Comparison of ENCODE assay signal across 33 cellular contexts in genomic region chr19:44579663-44580365, GRCh38. TPM values are rescaled to one million over a fixed set of nuclear protein-coding genes. Genes with fewer than 3 reads are reported as not detected.
DNase-seq lines count a peak whose midpoint lies in the region; ATAC-seq, FAIRE-seq and TF ChIP-seq lines count a peak whose summit lies in the region.
"Had no signal": no experiment of that assay in that cellular context is flagged by ENCODE, and none has a peak within 500 bp of the region (broad histone marks: within the 10 kb centered on the region; RNA-seq: fewer than 3 reads in every experiment).

No MANE protein-coding gene starts in this region.

- no peak overlapping the region for H2BK12ac ChIP-seq in neuronal stem cell (ENCODE audit: low read length)

- H2BK5ac ChIP-seq in neuronal stem cell (ENCODE audit: low read length), result no peak overlapping the region

- TF ChIP-seq POLR2A in K562 (conservative IDR thresholded peaks at IDR 0.05), result no peak

- H2BK120ac ChIP-seq in neuronal stem cell (ENCODE audit: low read depth, low read length), result no peak overlapping the region

- H3K14ac ChIP-seq in neuronal stem cell (ENCODE audit: low read length), result no peak overlapping the region

- FAIRE-seq in K562 (lab: Jason Lieb, UNC), result peak; percentile 46
- FAIRE-seq: A204.1, GM12878, GM12892, GM18507 had no signal

- no peaks in the 10 kb centered on the region for H3K27me3 ChIP-seq in K562 (ENCODE audit: control insufficient read depth in 2 of 2, insufficient read depth in 2 of 2, low read length in 2 of 2)
- H3K27me3 ChIP-seq in endodermal cell (ENCODE audit: control insufficient read depth, insufficient read depth, low read length, poor library complexity, severe bottlenecking), result no peaks in the 10 kb centered on the region
- no peaks in the 10 kb centered on the region for H3K27me3 ChIP-seq in mucosa of rectum (ENCODE audit: control insufficient read depth in 2 of 2, insufficient read depth in 2 of 2, low read length in 2 of 2)
- H3K27me3 ChIP-seq in neuronal stem cell (ENCODE audit: control insufficient read depth in 3 of 3, insufficient read depth in 3 of 3, low read depth in 1 of 3, low read length in 3 of 3), result no peaks in the 10 kb centered on the region
- no peaks in the 10 kb centered on the region for H3K27me3 ChIP-seq in SJCRH30
- H3K27me3 ChIP-seq: BE2C, BLaER1 had no signal

- peaks cover 7% of the 10 kb centered on the region for H3K9me3 Mint-ChIP-seq in endodermal cell

- H3K9me1 ChIP-seq in K562 (ENCODE audit: control insufficient read depth, insufficient read depth, low read length), result no peaks in the 10 kb centered on the region

- H3K27me3 Mint-ChIP-seq in endodermal cell (ENCODE audit: insufficient read depth), result peaks cover 4% of the 10 kb centered on the region
- H3K27me3 Mint-ChIP-seq: CD4-positive, CD25-positive, alpha-beta regulatory T cell had no signal

- no peaks in the 10 kb centered on the region for H3K36me3 Mint-ChIP-seq in endodermal cell (ENCODE audit: low read depth)
- H3K36me3 Mint-ChIP-seq: CD14-positive monocyte; CD4-positive, CD25-positive, alpha-beta regulatory T cell; CD8-positive, alpha-beta memory T cell had no signal

- no peak overlapping the region for H3K4me2 ChIP-seq in K562 (ENCODE audit: insufficient read depth, low read length)
- H3K4me2 ChIP-seq in neuronal stem cell (ENCODE audit: insufficient read depth, low read length, poor library complexity, severe bottlenecking), result no peak overlapping the region
- H3K4me2 ChIP-seq: BLaER1 had no signal

- H3K27ac ChIP-seq in K562 (ENCODE audit: extremely low read depth, low read depth, low read length) (no peak overlapping the region), endodermal cell (ENCODE audit: low read depth, low read length) (no peak overlapping the region), mucosa of rectum (ENCODE audit: low read depth in 2 of 2, low read length in 2 of 2) (peak overlapping the region; percentile 56), neuronal stem cell (replicated peaks; ENCODE audit: low read length) (no peak overlapping the region), SJCRH30 (no peak overlapping the region)
- H3K27ac ChIP-seq: BLaER1 had no signal

- no peak overlapping the region for H3K23ac ChIP-seq in neuronal stem cell (ENCODE audit: low read depth, low read length, poor library complexity)

- H3K18ac ChIP-seq in neuronal stem cell (ENCODE audit: low read length), result no peak overlapping the region

- H3K9ac ChIP-seq in K562 (ENCODE audit: insufficient read depth in 1 of 2, low read depth in 2 of 2, low read length in 2 of 2), result no peak overlapping the region
- H3K9ac ChIP-seq in endodermal cell (ENCODE audit: extremely low read depth, low read length, poor library complexity, severe bottlenecking), result no peak overlapping the region
- H3K9ac ChIP-seq in mucosa of rectum (ENCODE audit: low read depth in 1 of 2, low read length in 2 of 2), result no peak overlapping the region
- no peak overlapping the region for H3K9ac ChIP-seq in neuronal stem cell (ENCODE audit: low read depth, low read length, poor library complexity)
- H3K9ac ChIP-seq: BLaER1 had no signal

- WGBS in K562 (ENCODE audit: insufficient coverage, low coverage, missing lambda C conversion rate), result 51% methylated on average over 5 of the region's 5 CpGs
- whole genome bisulfite sequencing in endodermal cell (ENCODE audit: insufficient coverage in 1 of 2, insufficient read length in 1 of 2), 2 experiments, result 87 to 100% methylated on average over 5 of the region's 5 CpGs
- no CpG with 5 or more reads among the region's 5 CpGs for WGBS in neuronal stem cell (ENCODE audit: extremely low coverage in 2 of 2, insufficient read length in 2 of 2, insufficient replicate concordance in 1 of 2), 2 donors

- H3K36me3 ChIP-seq in K562 (ENCODE audit: control insufficient read depth, insufficient read depth, low read length), result no peaks in the 10 kb centered on the region
- H3K36me3 ChIP-seq in endodermal cell (ENCODE audit: control insufficient read depth, insufficient read depth, low read length), result no peaks in the 10 kb centered on the region
- H3K36me3 ChIP-seq in mucosa of rectum (ENCODE audit: control insufficient read depth in 2 of 2, insufficient read depth in 2 of 2, low read length in 2 of 2), result no peaks in the 10 kb centered on the region
- no peaks in the 10 kb centered on the region for H3K36me3 ChIP-seq in neuronal stem cell (replicated peaks in 1 of 2; ENCODE audit: control insufficient read depth in 2 of 2, insufficient read depth in 2 of 2, low read length in 2 of 2)
- no peaks in the 10 kb centered on the region for H3K36me3 ChIP-seq in SJCRH30
- H3K36me3 ChIP-seq: BE2C, BLaER1 had no signal

- TF ChIP-seq CTCF in K562 (IDR thresholded peaks at IDR 0.05 in 2 of 3, conservative IDR thresholded peaks at IDR 0.05 in 1 of 3; ENCODE audit: insufficient read depth in 2 of 3, low read depth in 1 of 3, low read length in 3 of 3) (no peak), endodermal cell (conservative IDR thresholded peaks at IDR 0.05) (no peak)

- in situ Hi-C loops in K562 (cut with MboI), result no loop called here

- no peaks in the 10 kb centered on the region for H4K20me1 ChIP-seq in K562 (replicated peaks; ENCODE audit: control insufficient read depth, insufficient read depth, low read length)
- H4K20me1 ChIP-seq: BLaER1 had no signal

- H3K27ac Mint-ChIP-seq in endodermal cell, result no peak overlapping the region
- H3K27ac Mint-ChIP-seq: CD4-positive, alpha-beta memory T cell; CD4-positive, CD25-positive, alpha-beta regulatory T cell; CD8-positive, alpha-beta memory T cell had no signal

- H3K4me1 ChIP-seq in K562 (replicated peaks in 1 of 2; ENCODE audit: control insufficient read depth in 2 of 2, insufficient read depth in 2 of 2, low read length in 2 of 2) (peaks cover 0 to 5% of the 10 kb centered on the region in 2 experiments; a peak in 2 of 5 replicates), endodermal cell (ENCODE audit: control insufficient read depth, insufficient read depth, low read length) (no peaks in the 10 kb centered on the region), mucosa of rectum (ENCODE audit: control insufficient read depth in 2 of 2, insufficient read depth in 2 of 2, low read length in 2 of 2) (peaks cover 2 to 15% of the 10 kb centered on the region in 2 donors), neuronal stem cell (ENCODE audit: control insufficient read depth in 2 of 2, insufficient read depth in 1 of 2, low read depth in 1 of 2, low read length in 2 of 2) (no peaks in the 10 kb centered on the region), SJCRH30 (no peaks in the 10 kb centered on the region)
- H3K4me1 ChIP-seq: BE2C, BLaER1 had no signal

- BruUV-seq in K562 (replicated peaks; lab: Mats Ljungman, UMichigan), result no TSS peak

- no peak overlapping the region for H2BK15ac ChIP-seq in neuronal stem cell (ENCODE audit: low read length)

- no peak for ATAC-seq in K562
- ATAC-seq: GM12878 had no signal

- POLR2A ChIA-PET in K562 (lab: Yijun Ruan, JAX), result interaction anchor here (0.7 to 0.8 kb wide), 3 partner anchors 9 to 69 kb away, joined by 3 to 5 read pairs (median 4); no protein-coding TSS in a partner anchor

- no peaks in the 10 kb centered on the region for H3K79me2 ChIP-seq in K562 (ENCODE audit: control insufficient read depth, insufficient read depth, low read length)

- peaks cover 5% of the 10 kb centered on the region for H3K4me1 Mint-ChIP-seq in endodermal cell
- H3K4me1 Mint-ChIP-seq: CD14-positive monocyte; CD4-positive, alpha-beta memory T cell; CD4-positive, CD25-positive, alpha-beta regulatory T cell; CD8-positive, alpha-beta memory T cell had no signal

- no peak overlapping the region for H3K4me3 Mint-ChIP-seq in endodermal cell
- H3K4me3 Mint-ChIP-seq: CD14-positive monocyte; CD4-positive, alpha-beta memory T cell; CD4-positive, CD25-positive, alpha-beta regulatory T cell; CD8-positive, alpha-beta memory T cell had no signal

- H3K4ac ChIP-seq in neuronal stem cell (ENCODE audit: low read length), result no peak overlapping the region

- intact Hi-C loops in K562 (cut with micrococcal nuclease), result loop anchor here (10.0 kb wide), 1 partner anchor 105 kb away; no protein-coding TSS in a partner anchor

- no peak for TF ChIP-seq EP300 in K562 (IDR thresholded peaks at IDR 0.05; ENCODE audit: low read length)

- CTCF ChIA-PET in K562 (lab: Yijun Ruan, JAX; ENCODE audit: low intra/inter-chr PET ratio), result no interaction called here

- DNase-seq in K562 (ENCODE audit: extremely low read depth in 1 of 4, low spot score in 3 of 4) (no peak), endodermal cell (peak; percentile 3), ureter (ENCODE audit: low spot score) (peak; percentile 3), neuronal stem cell (ENCODE audit: low spot score) (no peak), NCI-H1694 (lab: John Stamatoyannopoulos, UW) (no peak), SJCRH30 (no peak)
- no peak for DNase-seq in stimulated activated CD8-positive, alpha-beta memory T cell treated with anti-CD3 and anti-CD28 coated beads, Interleukin-4, amount 100 ng/mL, for 48 hours
- DNase-seq: 8988T; ACHN; BE2C; C1 segment of cervical spinal cord; CD4-positive, alpha-beta memory T cell; CD4-positive, CD25-positive, alpha-beta regulatory T cell; CD8-positive, alpha-beta memory T cell; COR-L47; DMS 273 treated with DMSO at 0.1 percent for 48 hours; DMS153; DMS53; DMS79; DND-41; EL; GDM1 had no signal

- no peak overlapping the region for H2AFZ ChIP-seq in K562 (ENCODE audit: low read depth, low read length)
- H2AFZ ChIP-seq in neuronal stem cell (ENCODE audit: low read length), result no peak overlapping the region

- no peak overlapping the region for H3K4me3 ChIP-seq in K562
- no peak overlapping the region for H3K4me3 ChIP-seq in endodermal cell (ENCODE audit: low read length)
- H3K4me3 ChIP-seq in mucosa of rectum (ENCODE audit: low read length in 2 of 2), result peak overlapping the region in 1 of 2 donors; percentile 43
- H3K4me3 ChIP-seq in neuronal stem cell (ENCODE audit: low read length in 2 of 2), result no peak overlapping the region
- H3K4me3 ChIP-seq in SJCRH30, result no peak overlapping the region
- H3K4me3 ChIP-seq: BLaER1, GM12878 had no signal

- no peak overlapping the region for H4K91ac ChIP-seq in neuronal stem cell (ENCODE audit: low read depth, low read length, poor library complexity)

- no peak for TF ChIP-seq RAD21 in K562 (CRISPR knock-in tag; conservative IDR thresholded peaks at IDR 0.05 in 1 of 2, IDR thresholded peaks at IDR 0.05 in 1 of 2)

- H3K79me1 ChIP-seq in neuronal stem cell (ENCODE audit: low read depth, low read length), result no peaks in the 10 kb centered on the region

- no peaks in the 10 kb centered on the region for H3K9me3 ChIP-seq in K562 (replicated peaks; ENCODE audit: control insufficient read depth, insufficient read depth, low read depth, low read length)
- H3K9me3 ChIP-seq in endodermal cell (ENCODE audit: control insufficient read depth, low read length), result no peaks in the 10 kb centered on the region
- H3K9me3 ChIP-seq in mucosa of rectum (ENCODE audit: control insufficient read depth in 2 of 2, low read length in 2 of 2), result no peaks in the 10 kb centered on the region
- H3K9me3 ChIP-seq in neuronal stem cell (replicated peaks in 1 of 2; ENCODE audit: control insufficient read depth in 2 of 2, insufficient read depth in 1 of 2, low read depth in 1 of 2, low read length in 2 of 2), result peaks cover 0 to 4% of the 10 kb centered on the region in 2 donors
- H3K9me3 ChIP-seq in SJCRH30 (replicated peaks), result no peaks in the 10 kb centered on the region
- H3K9me3 ChIP-seq: BE2C, BLaER1 had no signal

- no peak overlapping the region for H2AK5ac ChIP-seq in neuronal stem cell (ENCODE audit: low read depth, low read length)

- H4K8ac ChIP-seq in neuronal stem cell (ENCODE audit: low read depth, low read length), result no peak overlapping the region

RNA-seq across cellular contexts. Expression of gene IGSF23, which starts 33.5 kb away (rescaled TPM):
- total RNA-seq in K562 (2011; cell fraction: chromatin; rRNA removed; ENCODE audit: low replicate concordance), result not detected in 2 replicates
- total RNA-seq in K562 (2011; cell fraction: nucleolus; rRNA removed), result not detected in 2 replicates
- not detected in 2 replicates for total RNA-seq in K562 (2011; cell fraction: nucleoplasm; rRNA removed)
- not detected in 2 replicates for total RNA-seq in K562 (2014; rRNA removed)
- total RNA-seq in K562 (2014; rRNA removed; fragmentation: Illumina TruSeq; extraction: Trizol), result not detected in 2 replicates
- not detected in 2 replicates for total RNA-seq in K562 (2015; rRNA removed; fragmentation: Illumina TruSeq; extraction: Trizol)
- total RNA-seq in K562 (2021), result not detected in 2 replicates
- polyA plus RNA-seq in K562 (2011; rRNA removed), result not detected in 2 replicates
- polyA plus RNA-seq in K562 (2011; cell fraction: cytosol; rRNA removed), result not detected in 2 replicates
- not detected in 2 replicates for polyA plus RNA-seq in K562 (2011; cell fraction: nucleus; rRNA removed)
- not detected in 2 replicates for polyA plus RNA-seq in K562 (2012)
- polyA plus RNA-seq in K562 (2014; fragmentation: Illumina TruSeq; extraction: Trizol), result not detected in 2 replicates
- polyA plus RNA-seq in K562 (2014; fragmentation: Nextera tagmentation; extraction: Ambion mirVana), result not detected
- polyA plus RNA-seq in K562 (2014; rRNA removed), result not detected in 2 replicates
- polyA minus RNA-seq in K562 (2011; rRNA and poly(A)+ RNA removed), result not detected in 2 replicates
- polyA minus RNA-seq in K562 (2011; cell fraction: cytosol; rRNA and poly(A)+ RNA removed), result not detected in 2 replicates
- not detected in 2 replicates for polyA minus RNA-seq in K562 (2011; cell fraction: nucleus; rRNA and poly(A)+ RNA removed)
- total RNA-seq in endodermal cell, result not detected
- polyA plus RNA-seq in endodermal cell (2013, experiment 1 of 2), result not detected
- polyA plus RNA-seq in endodermal cell (2013, experiment 2 of 2), result not detected
- total RNA-seq in ureter, result not detected
- polyA plus RNA-seq in neuronal stem cell (2013, experiment 1 of 2), result not detected
- polyA plus RNA-seq in neuronal stem cell (2013, experiment 2 of 2), result not detected
- not detected in 2 replicates for total RNA-seq in SJCRH30 (2014; rRNA removed; shearing (Covaris generic))
- total RNA-seq: A673; CD4-positive, alpha-beta memory T cell; CD4-positive, CD25-positive, alpha-beta regulatory T cell; CD8-positive, alpha-beta memory T cell; Daoy; G401; GM12878 had no signal
- polyA plus RNA-seq: CD4-positive, alpha-beta memory T cell; CD4-positive, CD25-positive, alpha-beta regulatory T cell; CD8-positive, alpha-beta memory T cell; GM12878 had no signal

RNA-seq across cellular contexts. Expression of gene CEACAM20, which starts 50.3 kb away (rescaled TPM):
- not detected in 2 replicates for total RNA-seq in K562 (2011; cell fraction: chromatin; rRNA removed; ENCODE audit: low replicate concordance)
- total RNA-seq in K562 (2011; cell fraction: nucleolus; rRNA removed), result not detected in 2 replicates
- not detected in 2 replicates for total RNA-seq in K562 (2011; cell fraction: nucleoplasm; rRNA removed)
- total RNA-seq in K562 (2014; rRNA removed) (not detected in 2 replicates), K562 (2014; rRNA removed; fragmentation: Illumina TruSeq; extraction: Trizol) (not detected in 2 replicates), K562 (2015; rRNA removed; fragmentation: Illumina TruSeq; extraction: Trizol) (not detected in 2 replicates), K562 (2021) (not detected in 2 replicates), endodermal cell (not detected), ureter (not detected)
- polyA plus RNA-seq in K562 (2011; rRNA removed) (not detected in 2 replicates), K562 (2014; fragmentation: Illumina TruSeq; extraction: Trizol) (not detected in 2 replicates), K562 (2014; fragmentation: Nextera tagmentation; extraction: Ambion mirVana) (not detected), K562 (2014; rRNA removed) (not detected in 2 replicates)
- polyA plus RNA-seq in K562 (2011; cell fraction: cytosol; rRNA removed), result not detected in 2 replicates
- polyA plus RNA-seq in K562 (2011; cell fraction: nucleus; rRNA removed), result 0.07 TPM in 1 of 2 replicates, not detected in the other
- not detected in 2 replicates for polyA plus RNA-seq in K562 (2012)
- not detected in 2 replicates for polyA minus RNA-seq in K562 (2011; rRNA and poly(A)+ RNA removed)
- polyA minus RNA-seq in K562 (2011; cell fraction: cytosol; rRNA and poly(A)+ RNA removed), result not detected in 2 replicates
- polyA minus RNA-seq in K562 (2011; cell fraction: nucleus; rRNA and poly(A)+ RNA removed), result not detected in 2 replicates
- not detected for polyA plus RNA-seq in endodermal cell (2013, experiment 1 of 2)
- polyA plus RNA-seq in endodermal cell (2013, experiment 2 of 2), result not detected
- polyA plus RNA-seq in neuronal stem cell (2013, experiment 1 of 2), result not detected
- not detected for polyA plus RNA-seq in neuronal stem cell (2013, experiment 2 of 2)
- total RNA-seq in SJCRH30 (2014; rRNA removed; shearing (Covaris generic)), result not detected in 2 replicates
- total RNA-seq: A673; CD4-positive, alpha-beta memory T cell; CD4-positive, CD25-positive, alpha-beta regulatory T cell; CD8-positive, alpha-beta memory T cell; Daoy; G401; GM12878 had no signal
- polyA plus RNA-seq: AG04450; CD14-positive monocyte; CD4-positive, alpha-beta memory T cell; CD4-positive, CD25-positive, alpha-beta regulatory T cell; CD8-positive, alpha-beta memory T cell; GM12878 had no signal

Comparison
In these comparisons a context has a peak if more than half of its experiments do, and no peak if none do; other contexts are left out.
1. DNase-seq: peak in endodermal cell (single experiment) and ureter (single experiment); none in K562 (0 of 4), neuronal stem cell (single experiment), stimulated activated CD8-positive, alpha-beta memory T cell treated with anti-CD3 and anti-CD28 coated beads, Interleukin-4, amount 100 ng/mL, for 48 hours (single experiment), NCI-H1694 (single experiment) and SJCRH30 (0 of 2).
2. H3K27ac ChIP-seq: peak in mucosa of rectum (2 of 2); none in K562 (single experiment), endodermal cell (single experiment), neuronal stem cell (single experiment) and SJCRH30 (single experiment).